Comparison of ENCODE assay signal across 8 cellular contexts in genomic region chr7:129169705-129170319, GRCh38. TPM values are rescaled to one million over a fixed set of nuclear protein-coding genes. Genes with fewer than 3 reads are reported as not detected.
DNase-seq lines count a peak whose midpoint lies in the region; ATAC-seq lines count a peak whose summit lies in the region.

No MANE protein-coding gene starts in this region.

- no peaks in the 10 kb centered on the region for H3K4me1 ChIP-seq in aorta (ENCODE audit: control insufficient read depth in 1 of 2, insufficient read depth in 2 of 2, low read length in 2 of 2)

- intact Hi-C loops in aorta (cut with DNase I), result no loop called here

- peaks cover 5% of the 10 kb centered on the region for H3K36me3 Mint-ChIP-seq in activated naive CD8-positive, alpha-beta T cell

- H3K27ac Mint-ChIP-seq in activated naive CD8-positive, alpha-beta T cell, result peak overlapping the region; percentile 61

- no peak overlapping the region for H3K27ac ChIP-seq in aorta (ENCODE audit: low read depth in 1 of 2, low read length in 2 of 2)

- peak; percentile 58 for DNase-seq in medulla oblongata (ENCODE audit: extremely low spot score)
- no peak for DNase-seq in aorta
- DNase-seq in cerebellum (ENCODE audit: low spot score), result no peak
- no peak for DNase-seq in SKM-1 treated with dmso at 0.1 percent for 144 hours (lab: John Stamatoyannopoulos, UW; ENCODE audit: unreplicated experiment)
- DNase-seq in HK-2 (ENCODE audit: unreplicated experiment), result no peak

- peak overlapping the region; percentile 84 for H3K4me3 Mint-ChIP-seq in activated naive CD8-positive, alpha-beta T cell

- peak overlapping the region; percentile 27 to 85 for H3K4me3 ChIP-seq in aorta (ENCODE audit: low read length in 2 of 2)

- no peaks in the 10 kb centered on the region for H3K36me3 ChIP-seq in aorta (ENCODE audit: control insufficient read depth in 1 of 2, insufficient read depth in 2 of 2, low read length in 1 of 2)

- H3K9me3 ChIP-seq in aorta (ENCODE audit: control insufficient read depth, low read length), result no peaks in the 10 kb centered on the region

- peaks cover 14% of the 10 kb centered on the region for H3K4me1 Mint-ChIP-seq in activated naive CD8-positive, alpha-beta T cell (ENCODE audit: low read depth)

- WGBS in aorta, 2 donors, result 49 to 50% methylated on average over 16 of the region's 16 CpGs

- H3K27me3 ChIP-seq in aorta (ENCODE audit: control insufficient read depth in 1 of 2, insufficient read depth in 2 of 2, low read length in 1 of 2), result no peaks in the 10 kb centered on the region

- no peaks in the 10 kb centered on the region for H3K9me3 Mint-ChIP-seq in activated naive CD8-positive, alpha-beta T cell (ENCODE audit: low read depth)

- ATAC-seq in GM19351 (IDR thresholded peaks at IDR 0.05; ENCODE audit: unreplicated experiment) (peak; percentile 72), HG03103 (IDR thresholded peaks at IDR 0.05; ENCODE audit: low read depth, unreplicated experiment) (peak; percentile 56), aorta (ENCODE audit: low FRiP score) (peak; percentile 41)

- H3K27me3 Mint-ChIP-seq in activated naive CD8-positive, alpha-beta T cell, result no peaks in the 10 kb centered on the region

RNA-seq across cellular contexts. Expression of gene SMO, which starts 18.6 kb away (rescaled TPM):
- total RNA-seq in aorta, result 10 to 100 TPM in 1 of 2 donors, 1 to 10 TPM in 1; 7.6 to 17.6 TPM
- polyA plus RNA-seq in aorta, result 10 to 100 TPM in 1 of 2 donors, 1 to 10 TPM in 1; 2.9 to 13.0 TPM
- total RNA-seq in cerebellum, result 20.0 TPM

RNA-seq across cellular contexts. Expression of gene TSPAN33, which starts 25.3 kb away (rescaled TPM):
- total RNA-seq in aorta (10 to 100 TPM in 1 of 2 donors, 1 to 10 TPM in 1; 8.3 to 16.5 TPM), cerebellum (13.6 TPM)
- 1 to 10 TPM; 2.5 to 6.9 TPM for polyA plus RNA-seq in aorta

RNA-seq across cellular contexts. Expression of gene AHCYL2, which starts 55.0 kb away (rescaled TPM):
- 10 to 100 TPM; 12.0 to 19.9 TPM for total RNA-seq in aorta
- polyA plus RNA-seq in aorta, result 1 to 10 TPM; 7.9 to 9.8 TPM
- total RNA-seq in cerebellum, result 35.9 TPM
